ENCODE assay signal across 20 cellular contexts in genomic region chr4:4216261-4216660, GRCh38. TPM values are rescaled to one million over a fixed set of nuclear protein-coding genes. Genes with fewer than 3 reads are reported as not detected.
"Had no signal": no experiment of that assay in that cellular context is flagged by ENCODE, and none has a peak within 500 bp of the region (broad histone marks: within the 10 kb centered on the region; RNA-seq: fewer than 3 reads in every experiment).

No MANE protein-coding gene starts in this region.

- H3K4me3 ChIP-seq: right lobe of liver had no signal

- H3K4me1 ChIP-seq: parathyroid adenoma, right lobe of liver had no signal

- H3K27ac ChIP-seq: parathyroid adenoma, right lobe of liver had no signal

- H3K9ac ChIP-seq: parathyroid adenoma had no signal

- H3K27me3 ChIP-seq: right lobe of liver had no signal

- H3K36me3 ChIP-seq: right lobe of liver had no signal

- H3K9me3 ChIP-seq: right lobe of liver had no signal

- DNase-seq: activated CD4-positive, alpha-beta T cell treated with anti-CD3 and anti-CD28 coated beads, Interleukin-2, amount 10 ng/mL, durations not matched to agents 24 days and 14 days; activated CD8-positive, alpha-beta T cell treated with anti-CD3 and anti-CD28 coated beads for 36 hours; activated naive CD4-positive, alpha-beta T cell treated with Interleukin-2 at 50 U/mL for 16 hours; activated T-cell treated with anti-CD3 and anti-CD28 coated beads, Interleukin-2, amount 50 U/mL, for 1 hour; anterior cingulate cortex; cerebellar nuclear complex; cortex of kidney; effector CD4-positive, alpha-beta T cell; foreskin fibroblast; naive thymus-derived CD8-positive, alpha-beta T cell; right lobe of liver; stimulated activated CD4-positive, alpha-beta T cell treated with anti-CD3 and anti-CD28 coated beads, Interleukin-4, amount 100 ng/mL, for 4 hours; T1000 had no signal

RNA-seq across cellular contexts. Expression of gene OTOP1, which starts 10.5 kb away (rescaled TPM):
- total RNA-seq: activated CD4-positive, alpha-beta T cell treated with anti-CD3 and anti-CD28 coated beads, Interleukin-2, amount 10 ng/mL, durations not matched to agents 24 days and 14 days; activated CD8-positive, alpha-beta T cell treated with anti-CD3 and anti-CD28 coated beads for 36 hours; activated T-helper 17 cell treated with anti-CD3 and anti-CD28 coated beads, Interleukin-2, amount 50 U/mL, for 72 hours; bronchial epithelial cell; glomerular endothelial cell; mucosa of gallbladder; naive thymus-derived CD8-positive, alpha-beta T cell; right lobe of liver; T-helper 1 cell treated with Interleukin-12 subunit alpha and Interleukin-12 subunit beta and Interleukin-4 antibody, amounts not matched to agents 30 ng/mL and 1 ng/mL, for 36 hours; ureter had no signal
